ENCODE assay signal across 8 cellular contexts in genomic region chr14:53180272-53181221, GRCh38. TPM values are rescaled to one million over a fixed set of nuclear protein-coding genes. Genes with fewer than 3 reads are reported as not detected.
A peak's percentile ranks its signal among the peaks of the same experiment; 100 is the strongest.
DNase-seq lines count a peak whose midpoint lies in the region; ATAC-seq and TF ChIP-seq lines count a peak whose summit lies in the region.

No MANE protein-coding gene starts in this region.

- H3K4me1 ChIP-seq in colonic mucosa (no peaks in the 10 kb centered on the region), tibial artery (no peaks in the 10 kb centered on the region)

- intact Hi-C loops in colonic mucosa (cut with DNase I): no loop called here
- intact Hi-C loops in tibial artery (cut with DNase I; ENCODE audit: low total_unique reads): no loop called here

- no peak overlapping the region for H3K9ac ChIP-seq in colonic mucosa (ENCODE audit: low read depth in 2 of 2, low read length in 2 of 2)

- H3K9me3 ChIP-seq in colonic mucosa: no peaks in the 10 kb centered on the region
- no peaks in the 10 kb centered on the region for H3K9me3 ChIP-seq in tibial artery

- H3K9me3 Mint-ChIP-seq in T-helper 1 cell treated with Interleukin-12 subunit alpha and Interleukin-12 subunit beta and Interleukin-4 antibody, amounts not matched to agents 30 μg/mL and 1 μg/mL, for 36 hours: no peaks in the 10 kb centered on the region

- H3K27me3 ChIP-seq in colonic mucosa (no peaks in the 10 kb centered on the region), tibial artery (no peaks in the 10 kb centered on the region)

- ATAC-seq in GM21447 (IDR thresholded peaks at IDR 0.05; ENCODE audit: unreplicated experiment) (peak; percentile 51), GM18873 (IDR thresholded peaks at IDR 0.05; ENCODE audit: low FRiP score, unreplicated experiment) (no peak), GM18511 (IDR thresholded peaks at IDR 0.05; ENCODE audit: unreplicated experiment) (no peak)

- H3K4me1 Mint-ChIP-seq in T-helper 1 cell treated with Interleukin-12 subunit alpha and Interleukin-12 subunit beta and Interleukin-4 antibody, amounts not matched to agents 30 μg/mL and 1 μg/mL, for 36 hours (ENCODE audit: low read depth): peaks cover 31% of the 10 kb centered on the region

- H3K27ac ChIP-seq in colonic mucosa (no peak overlapping the region), tibial artery (no peak overlapping the region)

- H3K36me3 ChIP-seq in colonic mucosa (no peaks in the 10 kb centered on the region), tibial artery (no peaks in the 10 kb centered on the region)

- H3K4me3 Mint-ChIP-seq in T-helper 1 cell treated with Interleukin-12 subunit alpha and Interleukin-12 subunit beta and Interleukin-4 antibody, amounts not matched to agents 30 μg/mL and 1 μg/mL, for 36 hours: peak overlapping the region; percentile 35

- H3K4me3 ChIP-seq in choroid plexus epithelial cell (ENCODE audit: low read depth, low read length): no peak overlapping the region
- no peak overlapping the region for H3K4me3 ChIP-seq in colonic mucosa
- no peak overlapping the region for H3K4me3 ChIP-seq in tibial artery

- H3K27me3 Mint-ChIP-seq in T-helper 1 cell treated with Interleukin-12 subunit alpha and Interleukin-12 subunit beta and Interleukin-4 antibody, amounts not matched to agents 30 μg/mL and 1 μg/mL, for 36 hours (ENCODE audit: low read depth): peaks cover 13% of the 10 kb centered on the region

- peaks cover 3% of the 10 kb centered on the region for H3K36me3 Mint-ChIP-seq in T-helper 1 cell treated with Interleukin-12 subunit alpha and Interleukin-12 subunit beta and Interleukin-4 antibody, amounts not matched to agents 30 μg/mL and 1 μg/mL, for 36 hours (ENCODE audit: low read depth)

- DNase-seq in choroid plexus epithelial cell (ENCODE audit: low read depth): peak; percentile 64
- peak; percentile 12 to 24 (median 13) for DNase-seq in stimulated activated CD4-positive, alpha-beta T cell treated with anti-CD3 and anti-CD28 coated beads, TNF-alpha, amount 100 ng/mL, for 24 hours (ENCODE audit: low read depth in 3 of 3)
- no peak for DNase-seq in colonic mucosa
- DNase-seq in tibial artery: no peak

- TF ChIP-seq CTCF in choroid plexus epithelial cell (conservative IDR thresholded peaks at IDR 0.05; ENCODE audit: low read depth, low read length) (peak; percentile 51), colonic mucosa (IDR thresholded peaks at IDR 0.05) (no peak), tibial artery (IDR thresholded peaks at IDR 0.05) (no peak)

- peak overlapping the region; percentile 46 for H3K27ac Mint-ChIP-seq in T-helper 1 cell treated with Interleukin-12 subunit alpha and Interleukin-12 subunit beta and Interleukin-4 antibody, amounts not matched to agents 30 μg/mL and 1 μg/mL, for 36 hours

RNA-seq across cellular contexts. Expression of gene DDHD1, which starts 27.4 kb away (rescaled TPM):
- total RNA-seq in colonic mucosa: 1 to 10 TPM; 7.5 TPM

Comparison
In these comparisons a context has a peak if more than half of its experiments do, and no peak if none do; other contexts are left out.
1. DNase-seq: peak in choroid plexus epithelial cell (single experiment) and stimulated activated CD4-positive, alpha-beta T cell treated with anti-CD3 and anti-CD28 coated beads, TNF-alpha, amount 100 ng/mL, for 24 hours (3 of 3); none in colonic mucosa (single experiment) and tibial artery (0 of 2).